ENCODE assay signal across 13 cellular contexts in the genomic region with DNA sequence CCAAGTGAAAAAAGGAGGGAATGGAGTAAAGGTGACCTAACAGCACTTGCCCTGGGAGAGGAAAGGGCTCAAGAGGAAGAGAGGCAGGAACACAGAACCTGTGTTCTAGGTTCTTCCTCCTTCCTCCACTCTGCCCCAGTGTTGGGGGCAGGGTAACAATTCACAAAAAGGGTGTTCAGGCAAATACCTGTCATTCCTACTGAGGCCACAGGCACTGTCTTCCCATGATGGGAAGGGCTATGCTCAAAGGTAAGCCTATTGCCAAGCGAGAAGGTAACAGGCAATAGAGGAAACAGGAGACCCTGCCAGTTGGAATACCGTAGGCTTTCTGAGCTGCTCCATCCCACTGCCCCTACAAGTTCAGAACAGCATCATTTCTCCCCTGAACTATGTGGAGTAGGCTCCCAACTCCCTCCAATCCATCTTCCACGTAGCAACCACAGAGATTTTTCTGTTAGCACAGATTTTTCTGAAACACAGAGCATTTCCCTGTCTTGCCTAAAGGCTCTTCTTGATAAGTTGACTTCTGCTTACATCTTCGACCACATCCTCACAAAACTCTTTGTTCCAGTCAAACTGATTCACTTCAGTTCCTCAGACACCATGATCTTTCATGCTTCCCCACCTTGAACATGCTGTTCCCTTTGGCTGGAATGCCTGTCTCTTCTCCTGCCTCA. TPM values are rescaled to one million over a fixed set of nuclear protein-coding genes. Genes with fewer than 3 reads are reported as not detected.
A peak's percentile ranks its signal among the peaks of the same experiment; 100 is the strongest.
DNase-seq lines count a peak whose midpoint lies in the region; ATAC-seq and TF ChIP-seq lines count a peak whose summit lies in the region.
"Had no signal": no experiment of that assay in that cellular context is flagged by ENCODE, and none has a peak within 500 bp of the region (broad histone marks: within the 10 kb centered on the region; RNA-seq: fewer than 3 reads in every experiment).

No MANE protein-coding gene starts in this region.

- H2BK120ac ChIP-seq in IMR-90 (ENCODE audit: low read depth, low read length): no peak overlapping the region

- H3K4me3 ChIP-seq in Caco-2 (ENCODE audit: low read depth, low read length): no peak overlapping the region
- H3K4me3 ChIP-seq in IMR-90 (ENCODE audit: insufficient read depth, low read depth, low read length): no peak overlapping the region
- H3K4me3 ChIP-seq: skin epidermis had no signal

- no TSS peak for BruUV-seq in Caco-2 (replicated peaks; lab: Mats Ljungman, UMichigan)
- BruUV-seq in IMR-90 (replicated peaks; lab: Mats Ljungman, UMichigan): no TSS peak

- dilution Hi-C loops in IMR-90 (cut with HindIII; ENCODE audit: low sequenced_read_pairs, unreplicated experiment): no loop called here

- no peak overlapping the region for H3K9ac ChIP-seq in IMR-90 (ENCODE audit: low read depth, low read length)
- H3K9ac ChIP-seq: KMS-11 had no signal

- ATAC-seq in IMR-90 (ENCODE audit: low read depth): no peak

- TF ChIP-seq CTCF in Caco-2 (IDR thresholded peaks at IDR 0.05; ENCODE audit: insufficient read depth in 1 of 2, low read depth in 1 of 2, low read length in 1 of 2, severe bottlenecking in 1 of 2, unreplicated experiment in 1 of 2) (no peak), IMR-90 (conservative IDR thresholded peaks at IDR 0.05; ENCODE audit: low read depth, low read length) (no peak), chondrocyte (IDR thresholded peaks at IDR 0.05) (no peak), neural crest cell (conservative IDR thresholded peaks at IDR 0.05) (no peak)

- no peak overlapping the region for H3K4me2 ChIP-seq in IMR-90 (ENCODE audit: low read depth, low read length)
- H3K4me2 ChIP-seq: KMS-11 had no signal

- H3K36me3 Mint-ChIP-seq in Caco-2 (ENCODE audit: insufficient read depth, unreplicated experiment) (peaks cover 52% of the 10 kb centered on the region), chondrocyte (ENCODE audit: low read depth) (peaks cover 17% of the 10 kb centered on the region), neural crest cell (ENCODE audit: low read depth) (peaks cover 16% of the 10 kb centered on the region)

- CTCF ChIA-PET in Caco-2 (lab: Charles Lee): no interaction called here
- CTCF ChIA-PET in IMR-90 (lab: Yijun Ruan, JAX): no interaction called here

- intact Hi-C loops in Caco-2 (cut with micrococcal nuclease; ENCODE audit: unreplicated experiment): no loop called here
- intact Hi-C loops in IMR-90 (cut with micrococcal nuclease): no loop called here

- no peak overlapping the region for H3K27ac ChIP-seq in IMR-90 (ENCODE audit: insufficient read depth, low read length)
- H3K27ac ChIP-seq: KMS-11 had no signal

- no peak overlapping the region for H2AFZ ChIP-seq in IMR-90 (replicated peaks; ENCODE audit: low read length, poor library complexity)

- H3K4me1 Mint-ChIP-seq in Caco-2 (ENCODE audit: low read depth, unreplicated experiment) (peaks cover 35% of the 10 kb centered on the region), chondrocyte (ENCODE audit: low read depth) (peaks cover 49% of the 10 kb centered on the region), neural crest cell (peaks cover 58% of the 10 kb centered on the region)

- no peak overlapping the region for H4K91ac ChIP-seq in IMR-90 (ENCODE audit: insufficient read depth, low read depth, low read length)

- no peak overlapping the region for H2AK9ac ChIP-seq in IMR-90 (replicated peaks; ENCODE audit: low read depth, low read length, poor library complexity)

- no peak overlapping the region for H3K18ac ChIP-seq in IMR-90 (ENCODE audit: low read depth, low read length)

- H3K27me3 ChIP-seq in Caco-2 (replicated peaks; ENCODE audit: control insufficient read depth, insufficient read depth, low read length): no peaks in the 10 kb centered on the region
- H3K27me3 ChIP-seq in IMR-90 (ENCODE audit: control insufficient read depth, insufficient read depth, low read length): no peaks in the 10 kb centered on the region

- peak overlapping the region; percentile 31 for H3K27ac Mint-ChIP-seq in Caco-2 (ENCODE audit: unreplicated experiment)
- H3K27ac Mint-ChIP-seq in chondrocyte (ENCODE audit: unreplicated experiment): peak overlapping the region; percentile 72
- no peak overlapping the region for H3K27ac Mint-ChIP-seq in neural crest cell (ENCODE audit: unreplicated experiment)

- no peak for TF ChIP-seq RAD21 in IMR-90 (IDR thresholded peaks at IDR 0.05; ENCODE audit: low read length)

- H2BK15ac ChIP-seq in IMR-90 (ENCODE audit: low read depth, low read length): no peak overlapping the region

- no peak overlapping the region for H2BK5ac ChIP-seq in IMR-90 (ENCODE audit: low read depth, low read length, poor library complexity, severe bottlenecking)

- H2BK20ac ChIP-seq in IMR-90 (ENCODE audit: low read depth, low read length): no peak overlapping the region

- POLR2A ChIA-PET in Caco-2 (lab: Charles Lee): no interaction called here
- POLR2A ChIA-PET in IMR-90 (lab: Charles Lee; ENCODE audit: unreplicated experiment): no interaction called here

- H3K36me3 ChIP-seq in Caco-2 (ENCODE audit: control insufficient read depth, insufficient read depth, low read length) (no peaks in the 10 kb centered on the region), IMR-90 (ENCODE audit: control insufficient read depth, insufficient read depth, low read length) (peaks cover 33% of the 10 kb centered on the region)

- H4K8ac ChIP-seq in IMR-90 (ENCODE audit: low read depth in 2 of 2, low read length in 2 of 2): no peak overlapping the region

- WGBS in IMR-90 (ENCODE audit: extremely low coverage in 2 of 2, insufficient read length in 1 of 2), 2 experiments: 83% methylated on average over 1 of the region's 4 CpGs; no CpG with 5 or more reads in 1 of the 2 experiments

- H3K56ac ChIP-seq in IMR-90 (ENCODE audit: extremely low read depth, insufficient read depth, low read length): no peak overlapping the region

- H3K9me3 ChIP-seq in Caco-2 (no peaks in the 10 kb centered on the region), IMR-90 (ENCODE audit: control insufficient read depth, insufficient read depth, low read length) (no peaks in the 10 kb centered on the region)

- H4K20me1 ChIP-seq in IMR-90 (ENCODE audit: insufficient read depth, low read length): peaks cover 3% of the 10 kb centered on the region; the same call in 1 of the 2 replicates

- H3K4me1 ChIP-seq in Caco-2 (peaks cover 35% of the 10 kb centered on the region), IMR-90 (ENCODE audit: control insufficient read depth, insufficient read depth, low read length) (peaks cover 8% of the 10 kb centered on the region)

- no peak overlapping the region for H4K5ac ChIP-seq in IMR-90 (ENCODE audit: low read depth, low read length)

- TF ChIP-seq POLR2A in IMR-90 (IDR thresholded peaks at IDR 0.05; ENCODE audit: low read depth, low read length): no peak

- H3K4me3 Mint-ChIP-seq in Caco-2 (ENCODE audit: unreplicated experiment) (peak overlapping the region; percentile 43), chondrocyte (ENCODE audit: unreplicated experiment) (no peak overlapping the region), neural crest cell (peak overlapping the region; percentile 73)

- peaks cover 28 to 64% of the 10 kb centered on the region in 2 experiments; a peak in 3 of 4 replicates for H3K79me1 ChIP-seq in IMR-90 (ENCODE audit: low read depth in 1 of 2, low read length in 2 of 2)

- DNase-seq in Caco-2: peak; percentile 42 to 59
- DNase-seq in IMR-90: no peak
- no peak for DNase-seq in chondrocyte (ENCODE audit: low spot score)
- DNase-seq in neural crest cell (ENCODE audit: low read depth, low spot score): no peak
- DNase-seq in hepatic stellate cell (ENCODE audit: low spot score): no peak
- no peak for DNase-seq in activated CD4-positive, CD25-positive, alpha-beta regulatory T cell (lab: John Stamatoyannopoulos, UW)
- DNase-seq in NCI-H1694 treated with DMSO at 0.1 percent for 48 hours (lab: John Stamatoyannopoulos, UW): no peak
- DNase-seq: foreskin fibroblast, kidney glomerular epithelial cell, NCI-H1694, NCI-H748 treated with DMSO at 0.1 percent for 48 hours had no signal

- H3K9me3 Mint-ChIP-seq in Caco-2 (ENCODE audit: unreplicated experiment) (no peaks in the 10 kb centered on the region), chondrocyte (ENCODE audit: low read depth) (no peaks in the 10 kb centered on the region), neural crest cell (no peaks in the 10 kb centered on the region)

- no peaks in the 10 kb centered on the region for H3K27me3 Mint-ChIP-seq in Caco-2 (ENCODE audit: insufficient read depth, unreplicated experiment)
- no peaks in the 10 kb centered on the region for H3K27me3 Mint-ChIP-seq in chondrocyte (ENCODE audit: low read depth)
- peaks cover 5% of the 10 kb centered on the region for H3K27me3 Mint-ChIP-seq in neural crest cell (ENCODE audit: low read depth)

- peak overlapping the region; percentile 48; the same call in 1 of the 2 replicates for H3K23ac ChIP-seq in IMR-90 (ENCODE audit: low read depth, low read length)

- in situ Hi-C loops in IMR-90 (cut with MboI; ENCODE audit: low sequenced_read_pairs): loop anchor here (10.0 kb wide), 1 partner anchor 198 kb away; a partner anchor contains a TSS

- H3K14ac ChIP-seq in IMR-90 (replicated peaks; ENCODE audit: low read depth, low read length): no peak overlapping the region

- H3K9me1 ChIP-seq in IMR-90 (ENCODE audit: insufficient read depth, low read length): peaks cover 31% of the 10 kb centered on the region

- no peak overlapping the region for H2AK5ac ChIP-seq in IMR-90 (ENCODE audit: low read depth, low read length)

- H3K4ac ChIP-seq in IMR-90 (ENCODE audit: low read depth, low read length): no peak overlapping the region

RNA-seq across cellular contexts. Expression of a gene that starts 2.7 kb away (rescaled TPM):
- 60.4 and 61.9 TPM in 2 replicates for total RNA-seq in Caco-2 (2022)
- 27.2 TPM in 2 replicates for total RNA-seq in IMR-90 (2012; rRNA removed)
- 116 and 126 TPM in 2 replicates for polyA plus RNA-seq in IMR-90 (2012; rRNA removed)
- polyA plus RNA-seq in IMR-90 (2012; cell fraction: cytosol; rRNA removed): 104 and 146 TPM in 2 replicates
- polyA plus RNA-seq in IMR-90 (2012; cell fraction: nucleus; rRNA removed; ENCODE audit: low replicate concordance): 76.1 and 123 TPM in 2 replicates
- 66.7 to 77.2 TPM (median 67.0 TPM) in 3 replicates for total RNA-seq in chondrocyte
- total RNA-seq in neural crest cell: 88.9 and 92.9 TPM in 2 replicates

RNA-seq across cellular contexts. Expression of a gene that starts 5.0 kb away (rescaled TPM):
- total RNA-seq in Caco-2 (2022) (64.7 and 70.7 TPM in 2 replicates), IMR-90 (2012; rRNA removed) (18.8 and 28.1 TPM in 2 replicates), chondrocyte (45.2 to 48.0 TPM (median 45.2 TPM) in 3 replicates), neural crest cell (60.2 and 60.7 TPM in 2 replicates)
- polyA plus RNA-seq in IMR-90 (2012; rRNA removed): 34.1 and 41.4 TPM in 2 replicates
- 33.4 and 41.0 TPM in 2 replicates for polyA plus RNA-seq in IMR-90 (2012; cell fraction: cytosol; rRNA removed)
- polyA plus RNA-seq in IMR-90 (2012; cell fraction: nucleus; rRNA removed; ENCODE audit: low replicate concordance): 16.1 and 29.7 TPM in 2 replicates

RNA-seq across cellular contexts. Expression of a gene that starts 8.8 kb away (rescaled TPM):
- total RNA-seq in Caco-2 (2022): 44.6 and 45.0 TPM in 2 replicates
- total RNA-seq in IMR-90 (2012; rRNA removed): 0.18 and 0.28 TPM in 2 replicates
- polyA plus RNA-seq in IMR-90 (2012; rRNA removed): 4.7 and 5.7 TPM in 2 replicates
- polyA plus RNA-seq in IMR-90 (2012; cell fraction: cytosol; rRNA removed): 0.71 and 1.8 TPM in 2 replicates
- 69.1 and 72.4 TPM in 2 replicates for polyA plus RNA-seq in IMR-90 (2012; cell fraction: nucleus; rRNA removed; ENCODE audit: low replicate concordance)
- 14.3 to 16.3 TPM (median 15.4 TPM) in 3 replicates for total RNA-seq in chondrocyte
- 39.3 and 44.0 TPM in 2 replicates for total RNA-seq in neural crest cell

RNA-seq across cellular contexts. Expression of a gene that starts 10.9 kb away (rescaled TPM):
- 8.3 and 10.3 TPM in 2 replicates for total RNA-seq in Caco-2 (2022)
- total RNA-seq in IMR-90 (2012; rRNA removed): 0.18 and 0.28 TPM in 2 replicates
- polyA plus RNA-seq in IMR-90 (2012; rRNA removed): 4.2 and 4.9 TPM in 2 replicates
- polyA plus RNA-seq in IMR-90 (2012; cell fraction: cytosol; rRNA removed): 1.1 and 2.2 TPM in 2 replicates
- 30.4 and 52.1 TPM in 2 replicates for polyA plus RNA-seq in IMR-90 (2012; cell fraction: nucleus; rRNA removed; ENCODE audit: low replicate concordance)
- total RNA-seq in chondrocyte: 2.6 to 4.9 TPM (median 3.6 TPM) in 3 replicates
- total RNA-seq in neural crest cell: 25.7 and 26.0 TPM in 2 replicates

RNA-seq across cellular contexts. Expression of a gene that starts 16.8 kb away (rescaled TPM):
- total RNA-seq in Caco-2 (2022) (96.3 and 96.5 TPM in 2 replicates), IMR-90 (2012; rRNA removed) (13.9 and 17.7 TPM in 2 replicates), chondrocyte (58.6 to 66.5 TPM (median 66.3 TPM) in 3 replicates), neural crest cell (205 and 206 TPM in 2 replicates)
- 56.8 and 58.0 TPM in 2 replicates for polyA plus RNA-seq in IMR-90 (2012; rRNA removed)
- 28.8 and 42.1 TPM in 2 replicates for polyA plus RNA-seq in IMR-90 (2012; cell fraction: cytosol; rRNA removed)
- 262 and 270 TPM in 2 replicates for polyA plus RNA-seq in IMR-90 (2012; cell fraction: nucleus; rRNA removed; ENCODE audit: low replicate concordance)

Comparison
In these comparisons a context has a peak if more than half of its experiments do, and no peak if none do; other contexts are left out.
1. DNase-seq: peak in Caco-2 (2 of 2); none in IMR-90 (single experiment), chondrocyte (single experiment), neural crest cell (single experiment), hepatic stellate cell (single experiment), activated CD4-positive, CD25-positive, alpha-beta regulatory T cell (0 of 4) and NCI-H1694 treated with DMSO at 0.1 percent for 48 hours (single experiment).
2. RNA of a gene that starts 8.8 kb away (total RNA-seq): 44.6 to 45.0 TPM in Caco-2, 39.3 to 44.0 TPM in neural crest cell and 14.3 to 16.3 TPM in chondrocyte; 0.18 to 0.28 TPM in IMR-90; every median in the first group is over 10 times any median in the second.